In genomic region chr7:120989571-120990220, GRCh38 we compare ENCODE assay signal across 1 cellular context.
TF ChIP-seq lines count a peak whose summit lies in the region.

No MANE protein-coding gene starts in this region.

TF ChIP-seq in K562, 482 proteins besides CTCF, POLR2A, EP300 and RAD21 (continued from another document and continues in another):
- TF ChIP-seq ZNF280A (IDR thresholded peaks at IDR 0.05; ENCODE audit: low read depth, partially characterized antibody) (no peak), ZFP1 (CRISPR knock-in tag; IDR thresholded peaks at IDR 0.05) (no peak), PHB (CRISPR knock-in tag; IDR thresholded peaks at IDR 0.05) (peak; percentile 85; the same call in 1 of the 2 replicates), BCLAF1 (IDR thresholded peaks at IDR 0.05; ENCODE audit: borderline replicate concordance in 1 of 2, control insufficient read depth in 1 of 2, low read depth in 2 of 2, low read length in 1 of 2) (no peak), NR1H2 (CRISPR knock-in tag; IDR thresholded peaks at IDR 0.05) (0 out of 2 replicates have a peak, but pooled peaks have one; percentile 62), BACH1 (tag; IDR thresholded peaks at IDR 0.05) (no peak), ERF (CRISPR knock-in tag; IDR thresholded peaks at IDR 0.05) (peak; percentile 54; the same call in 1 of the 2 replicates), ZNF232 (CRISPR knock-in tag; IDR thresholded peaks at IDR 0.05) (peak; percentile 53; the same call in 1 of the 2 replicates), NCOA4 (IDR thresholded peaks at IDR 0.05; ENCODE audit: partially characterized antibody) (no peak), RBBP5 (IDR thresholded peaks at IDR 0.05; ENCODE audit: borderline replicate concordance, insufficient read depth, low read length, poor library complexity, severe bottlenecking) (peak; percentile 57), AFF1 (IDR thresholded peaks at IDR 0.05; ENCODE audit: low read depth in 1 of 2, partially characterized antibody in 2 of 2) (peak; percentile 33 to 53), NRF1 (conservative IDR thresholded peaks at IDR 0.05 in 1 of 2, IDR thresholded peaks at IDR 0.05 in 1 of 2) (no peak), PRMT5 (CRISPR knock-in tag; IDR thresholded peaks at IDR 0.05) (no peak), RNF219 (CRISPR knock-in tag; IDR thresholded peaks at IDR 0.05) (no peak), SMARCB1 (IDR thresholded peaks at IDR 0.05; ENCODE audit: insufficient read length, low read depth) (no peak), ATF1 (CRISPR knock-in tag; IDR thresholded peaks at IDR 0.05) (no peak), ATF1 (tag; IDR thresholded peaks at IDR 0.05) (no peak), KLF6 (CRISPR knock-in tag; IDR thresholded peaks at IDR 0.05; ENCODE audit: borderline replicate concordance) (no peak), ETV5 (CRISPR knock-in tag; IDR thresholded peaks at IDR 0.05; ENCODE audit: low read depth) (peak; percentile 11; the same call in 1 of the 2 replicates), PBX2 (CRISPR knock-in tag; IDR thresholded peaks at IDR 0.05; ENCODE audit: low read depth) (no peak), PBX2 (tag; conservative IDR thresholded peaks at IDR 0.05; ENCODE audit: low read depth) (no peak), U2AF1 (optimal IDR thresholded peaks at IDR 0.05; ENCODE audit: low read depth, low read length) (no peak), FOXK2 (conservative IDR thresholded peaks at IDR 0.05 in 1 of 2, IDR thresholded peaks at IDR 0.05 in 1 of 2; ENCODE audit: low read depth in 2 of 2) (peak in 1 of 2 experiments; percentile 55; a peak in 1 of 4 replicates), FUS (optimal IDR thresholded peaks at IDR 0.05; ENCODE audit: low read depth, low read length) (no peak), ZNF121 (CRISPR knock-in tag; conservative IDR thresholded peaks at IDR 0.05) (no peak), ZNF23 (CRISPR knock-in tag; IDR thresholded peaks at IDR 0.05) (0 out of 2 replicates have a peak, but pooled peaks have one; percentile 7), ZFX (CRISPR knock-in tag; IDR thresholded peaks at IDR 0.05) (no peak), RBM25 (IDR thresholded peaks at IDR 0.05; ENCODE audit: low read depth, low read length, severe bottlenecking) (no peak), EGR1 (conservative IDR thresholded peaks at IDR 0.05) (no peak), HINFP (tag; conservative IDR thresholded peaks at IDR 0.05; ENCODE audit: low read depth) (no peak), EZH2 (IDR thresholded peaks at IDR 0.05; ENCODE audit: borderline replicate concordance, low read depth, low read length) (no peak), SNIP1 (IDR thresholded peaks at IDR 0.05; ENCODE audit: low read depth) (no peak), CBX5 (IDR thresholded peaks at IDR 0.05; ENCODE audit: borderline replicate concordance, low read depth) (no peak), GATAD2B (IDR thresholded peaks at IDR 0.05; ENCODE audit: borderline replicate concordance) (no peak), MXI1 (IDR thresholded peaks at IDR 0.05; ENCODE audit: low read depth, low read length) (no peak), ZNF76 (CRISPR knock-in tag; IDR thresholded peaks at IDR 0.05; ENCODE audit: borderline replicate concordance) (0 out of 2 replicates have a peak, but pooled peaks have one; percentile 32), LARP7 (IDR thresholded peaks at IDR 0.05) (0 out of 2 replicates have a peak, but pooled peaks have one; percentile 37), SUPT5H (IDR thresholded peaks at IDR 0.05) (peak; percentile 13; the same call in 1 of the 2 replicates), THRB (CRISPR knock-in tag; conservative IDR thresholded peaks at IDR 0.05) (no peak), ESRRB (CRISPR knock-in tag; IDR thresholded peaks at IDR 0.05; ENCODE audit: borderline replicate concordance) (no peak), ZNF561 (CRISPR knock-in tag; conservative IDR thresholded peaks at IDR 0.05) (no peak), NCOR1 (IDR thresholded peaks at IDR 0.05) (no peak), RHOXF2B (CRISPR knock-in tag; conservative IDR thresholded peaks at IDR 0.05) (no peak), CREB3L1 (IDR thresholded peaks at IDR 0.05; ENCODE audit: borderline replicate concordance, low read depth) (no peak), CTBP1 (IDR thresholded peaks at IDR 0.05; ENCODE audit: borderline replicate concordance) (no peak), ZNF639 (CRISPR knock-in tag; conservative IDR thresholded peaks at IDR 0.05 in 1 of 2, IDR thresholded peaks at IDR 0.05 in 1 of 2) (no peak)
